ENCODE assay signal across 1 cellular context in genomic region chr6:155314092-155314772, GRCh38.
TF ChIP-seq lines count a peak whose summit lies in the region.

Gene TFB1M, minus strand, starts transcription at chr6:155314484. Its CDS starts 56 bp downstream, at chr6:155314428.

TF ChIP-seq in K562, 482 proteins besides CTCF, POLR2A, EP300 and RAD21 (continued from another document and continues in another):
- TF ChIP-seq ZNF311 (CRISPR knock-in tag; IDR thresholded peaks at IDR 0.05) (no peak), DIDO1 (tag; IDR thresholded peaks at IDR 0.05; ENCODE audit: low read depth) (peak; percentile 46; the same call in 1 of the 2 replicates), FOXA3 (CRISPR knock-in tag; conservative IDR thresholded peaks at IDR 0.05 in 1 of 2, IDR thresholded peaks at IDR 0.05 in 1 of 2) (0 out of 4 replicates have a peak, but pooled peaks of 1 of the 2 experiments have one; percentile 30), TEAD2 (tag; IDR thresholded peaks at IDR 0.05) (no peak), KDM4B (IDR thresholded peaks at IDR 0.05; ENCODE audit: borderline replicate concordance in 2 of 2, low read depth in 1 of 2) (no peak), ZNF174 (CRISPR knock-in tag; IDR thresholded peaks at IDR 0.05) (no peak), ZFX (CRISPR knock-in tag; IDR thresholded peaks at IDR 0.05) (no peak), KAT7 (CRISPR knock-in tag; IDR thresholded peaks at IDR 0.05; ENCODE audit: borderline replicate concordance) (0 out of 2 replicates have a peak, but pooled peaks have one; percentile 23), ZNF644 (tag; IDR thresholded peaks at IDR 0.05; ENCODE audit: low read depth) (no peak), GATAD2B (IDR thresholded peaks at IDR 0.05; ENCODE audit: borderline replicate concordance) (no peak), ZSCAN32 (CRISPR knock-in tag; IDR thresholded peaks at IDR 0.05) (no peak), CXXC5 (CRISPR knock-in tag; IDR thresholded peaks at IDR 0.05) (peak; percentile 54), ZSCAN29 (IDR thresholded peaks at IDR 0.05) (peak; percentile 90), ZNF354B (CRISPR knock-in tag; IDR thresholded peaks at IDR 0.05) (no peak), OTX1 (CRISPR knock-in tag; IDR thresholded peaks at IDR 0.05) (no peak), HIVEP1 (CRISPR knock-in tag; IDR thresholded peaks at IDR 0.05) (no peak), RBM34 (IDR thresholded peaks at IDR 0.05; ENCODE audit: borderline replicate concordance, insufficient read depth, low read length) (no peak), ZNF232 (CRISPR knock-in tag; IDR thresholded peaks at IDR 0.05) (peak; percentile 59; the same call in 1 of the 2 replicates), E2F1 (CRISPR knock-in tag; IDR thresholded peaks at IDR 0.05) (0 out of 2 replicates have a peak, but pooled peaks have one; percentile 45), ZNF212 (CRISPR knock-in tag; IDR thresholded peaks at IDR 0.05) (no peak), UBTF (IDR thresholded peaks at IDR 0.05; ENCODE audit: borderline replicate concordance in 1 of 2, low read depth in 2 of 2, low read length in 2 of 2) (peak in 1 of 2 experiments; percentile 90; a peak in 3 of 4 replicates), BRD9 (IDR thresholded peaks at IDR 0.05; ENCODE audit: low read depth, partially characterized antibody) (no peak), BRF2 (IDR thresholded peaks at IDR 0.05; ENCODE audit: borderline replicate concordance, insufficient read depth, insufficient read length) (no peak), RBM15 (IDR thresholded peaks at IDR 0.05; ENCODE audit: insufficient read depth, low read length) (no peak), BMI1 (IDR thresholded peaks at IDR 0.05; ENCODE audit: low read length) (no peak), CBFA2T3 (IDR thresholded peaks at IDR 0.05) (no peak), ZNF79 (CRISPR knock-in tag; IDR thresholded peaks at IDR 0.05; ENCODE audit: low read depth) (no peak), GABPA (tag; conservative IDR thresholded peaks at IDR 0.05; ENCODE audit: low read depth) (peak; percentile 95), CHD1 (IDR thresholded peaks at IDR 0.05; ENCODE audit: low read length) (no peak), RFX7 (CRISPR knock-in tag; IDR thresholded peaks at IDR 0.05) (no peak), RUNX1 (IDR thresholded peaks at IDR 0.05; ENCODE audit: low read depth) (no peak), ASH1L (IDR thresholded peaks at IDR 0.05; ENCODE audit: borderline replicate concordance, low read depth, partially characterized antibody) (no peak), NR1H2 (CRISPR knock-in tag; IDR thresholded peaks at IDR 0.05) (no peak), ZFPM2 (CRISPR knock-in tag; IDR thresholded peaks at IDR 0.05) (no peak), ZNF253 (CRISPR knock-in tag; conservative IDR thresholded peaks at IDR 0.05) (no peak), PRMT5 (CRISPR knock-in tag; IDR thresholded peaks at IDR 0.05) (no peak), RHOXF2B (CRISPR knock-in tag; conservative IDR thresholded peaks at IDR 0.05) (no peak), CREBBP (IDR thresholded peaks at IDR 0.05; ENCODE audit: low read depth, low read length) (no peak), ZKSCAN1 (IDR thresholded peaks at IDR 0.05; ENCODE audit: low read depth, low read length) (peak; percentile 16; the same call in 1 of the 2 replicates), ATF7 (IDR thresholded peaks at IDR 0.05) (peak; percentile 76)
- TF ChIP-seq, protein P1, sequence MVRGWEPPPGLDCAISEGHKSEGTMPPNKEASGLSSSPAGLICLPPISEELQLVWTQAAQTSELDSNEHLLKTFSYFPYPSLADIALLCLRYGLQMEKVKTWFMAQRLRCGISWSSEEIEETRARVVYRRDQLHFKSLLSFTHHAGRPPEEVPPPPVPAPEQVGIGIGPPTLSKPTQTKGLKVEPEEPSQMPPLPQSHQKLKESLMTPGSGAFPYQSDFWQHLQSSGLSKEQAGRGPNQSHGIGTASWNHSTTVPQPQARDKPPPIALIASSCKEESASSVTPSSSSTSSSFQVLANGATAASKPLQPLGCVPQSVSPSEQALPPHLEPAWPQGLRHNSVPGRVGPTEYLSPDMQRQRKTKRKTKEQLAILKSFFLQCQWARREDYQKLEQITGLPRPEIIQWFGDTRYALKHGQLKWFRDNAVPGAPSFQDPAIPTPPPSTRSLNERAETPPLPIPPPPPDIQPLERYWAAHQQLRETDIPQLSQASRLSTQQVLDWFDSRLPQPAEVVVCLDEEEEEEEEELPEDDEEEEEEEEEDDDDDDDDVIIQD (CRISPR knock-in tag; IDR thresholded peaks at IDR 0.05) = no peak
- TF ChIP-seq, protein P2, sequence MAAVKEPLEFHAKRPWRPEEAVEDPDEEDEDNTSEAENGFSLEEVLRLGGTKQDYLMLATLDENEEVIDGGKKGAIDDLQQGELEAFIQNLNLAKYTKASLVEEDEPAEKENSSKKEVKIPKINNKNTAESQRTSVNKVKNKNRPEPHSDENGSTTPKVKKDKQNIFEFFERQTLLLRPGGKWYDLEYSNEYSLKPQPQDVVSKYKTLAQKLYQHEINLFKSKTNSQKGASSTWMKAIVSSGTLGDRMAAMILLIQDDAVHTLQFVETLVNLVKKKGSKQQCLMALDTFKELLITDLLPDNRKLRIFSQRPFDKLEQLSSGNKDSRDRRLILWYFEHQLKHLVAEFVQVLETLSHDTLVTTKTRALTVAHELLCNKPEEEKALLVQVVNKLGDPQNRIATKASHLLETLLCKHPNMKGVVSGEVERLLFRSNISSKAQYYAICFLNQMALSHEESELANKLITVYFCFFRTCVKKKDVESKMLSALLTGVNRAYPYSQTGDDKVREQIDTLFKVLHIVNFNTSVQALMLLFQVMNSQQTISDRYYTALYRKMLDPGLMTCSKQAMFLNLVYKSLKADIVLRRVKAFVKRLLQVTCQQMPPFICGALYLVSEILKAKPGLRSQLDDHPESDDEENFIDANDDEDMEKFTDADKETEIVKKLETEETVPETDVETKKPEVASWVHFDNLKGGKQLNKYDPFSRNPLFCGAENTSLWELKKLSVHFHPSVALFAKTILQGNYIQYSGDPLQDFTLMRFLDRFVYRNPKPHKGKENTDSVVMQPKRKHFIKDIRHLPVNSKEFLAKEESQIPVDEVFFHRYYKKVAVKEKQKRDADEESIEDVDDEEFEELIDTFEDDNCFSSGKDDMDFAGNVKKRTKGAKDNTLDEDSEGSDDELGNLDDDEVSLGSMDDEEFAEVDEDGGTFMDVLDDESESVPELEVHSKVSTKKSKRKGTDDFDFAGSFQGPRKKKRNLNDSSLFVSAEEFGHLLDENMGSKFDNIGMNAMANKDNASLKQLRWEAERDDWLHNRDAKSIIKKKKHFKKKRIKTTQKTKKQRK (IDR thresholded peaks at IDR 0.05; ENCODE audit: borderline replicate concordance, low read depth, low read length) = no peak
- TF ChIP-seq, protein P3, sequence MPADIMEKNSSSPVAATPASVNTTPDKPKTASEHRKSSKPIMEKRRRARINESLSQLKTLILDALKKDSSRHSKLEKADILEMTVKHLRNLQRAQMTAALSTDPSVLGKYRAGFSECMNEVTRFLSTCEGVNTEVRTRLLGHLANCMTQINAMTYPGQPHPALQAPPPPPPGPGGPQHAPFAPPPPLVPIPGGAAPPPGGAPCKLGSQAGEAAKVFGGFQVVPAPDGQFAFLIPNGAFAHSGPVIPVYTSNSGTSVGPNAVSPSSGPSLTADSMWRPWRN (IDR thresholded peaks at IDR 0.05; ENCODE audit: low read depth) = peak; percentile 14; the same call in 1 of the 2 replicates
- TF ChIP-seq, protein P4, sequence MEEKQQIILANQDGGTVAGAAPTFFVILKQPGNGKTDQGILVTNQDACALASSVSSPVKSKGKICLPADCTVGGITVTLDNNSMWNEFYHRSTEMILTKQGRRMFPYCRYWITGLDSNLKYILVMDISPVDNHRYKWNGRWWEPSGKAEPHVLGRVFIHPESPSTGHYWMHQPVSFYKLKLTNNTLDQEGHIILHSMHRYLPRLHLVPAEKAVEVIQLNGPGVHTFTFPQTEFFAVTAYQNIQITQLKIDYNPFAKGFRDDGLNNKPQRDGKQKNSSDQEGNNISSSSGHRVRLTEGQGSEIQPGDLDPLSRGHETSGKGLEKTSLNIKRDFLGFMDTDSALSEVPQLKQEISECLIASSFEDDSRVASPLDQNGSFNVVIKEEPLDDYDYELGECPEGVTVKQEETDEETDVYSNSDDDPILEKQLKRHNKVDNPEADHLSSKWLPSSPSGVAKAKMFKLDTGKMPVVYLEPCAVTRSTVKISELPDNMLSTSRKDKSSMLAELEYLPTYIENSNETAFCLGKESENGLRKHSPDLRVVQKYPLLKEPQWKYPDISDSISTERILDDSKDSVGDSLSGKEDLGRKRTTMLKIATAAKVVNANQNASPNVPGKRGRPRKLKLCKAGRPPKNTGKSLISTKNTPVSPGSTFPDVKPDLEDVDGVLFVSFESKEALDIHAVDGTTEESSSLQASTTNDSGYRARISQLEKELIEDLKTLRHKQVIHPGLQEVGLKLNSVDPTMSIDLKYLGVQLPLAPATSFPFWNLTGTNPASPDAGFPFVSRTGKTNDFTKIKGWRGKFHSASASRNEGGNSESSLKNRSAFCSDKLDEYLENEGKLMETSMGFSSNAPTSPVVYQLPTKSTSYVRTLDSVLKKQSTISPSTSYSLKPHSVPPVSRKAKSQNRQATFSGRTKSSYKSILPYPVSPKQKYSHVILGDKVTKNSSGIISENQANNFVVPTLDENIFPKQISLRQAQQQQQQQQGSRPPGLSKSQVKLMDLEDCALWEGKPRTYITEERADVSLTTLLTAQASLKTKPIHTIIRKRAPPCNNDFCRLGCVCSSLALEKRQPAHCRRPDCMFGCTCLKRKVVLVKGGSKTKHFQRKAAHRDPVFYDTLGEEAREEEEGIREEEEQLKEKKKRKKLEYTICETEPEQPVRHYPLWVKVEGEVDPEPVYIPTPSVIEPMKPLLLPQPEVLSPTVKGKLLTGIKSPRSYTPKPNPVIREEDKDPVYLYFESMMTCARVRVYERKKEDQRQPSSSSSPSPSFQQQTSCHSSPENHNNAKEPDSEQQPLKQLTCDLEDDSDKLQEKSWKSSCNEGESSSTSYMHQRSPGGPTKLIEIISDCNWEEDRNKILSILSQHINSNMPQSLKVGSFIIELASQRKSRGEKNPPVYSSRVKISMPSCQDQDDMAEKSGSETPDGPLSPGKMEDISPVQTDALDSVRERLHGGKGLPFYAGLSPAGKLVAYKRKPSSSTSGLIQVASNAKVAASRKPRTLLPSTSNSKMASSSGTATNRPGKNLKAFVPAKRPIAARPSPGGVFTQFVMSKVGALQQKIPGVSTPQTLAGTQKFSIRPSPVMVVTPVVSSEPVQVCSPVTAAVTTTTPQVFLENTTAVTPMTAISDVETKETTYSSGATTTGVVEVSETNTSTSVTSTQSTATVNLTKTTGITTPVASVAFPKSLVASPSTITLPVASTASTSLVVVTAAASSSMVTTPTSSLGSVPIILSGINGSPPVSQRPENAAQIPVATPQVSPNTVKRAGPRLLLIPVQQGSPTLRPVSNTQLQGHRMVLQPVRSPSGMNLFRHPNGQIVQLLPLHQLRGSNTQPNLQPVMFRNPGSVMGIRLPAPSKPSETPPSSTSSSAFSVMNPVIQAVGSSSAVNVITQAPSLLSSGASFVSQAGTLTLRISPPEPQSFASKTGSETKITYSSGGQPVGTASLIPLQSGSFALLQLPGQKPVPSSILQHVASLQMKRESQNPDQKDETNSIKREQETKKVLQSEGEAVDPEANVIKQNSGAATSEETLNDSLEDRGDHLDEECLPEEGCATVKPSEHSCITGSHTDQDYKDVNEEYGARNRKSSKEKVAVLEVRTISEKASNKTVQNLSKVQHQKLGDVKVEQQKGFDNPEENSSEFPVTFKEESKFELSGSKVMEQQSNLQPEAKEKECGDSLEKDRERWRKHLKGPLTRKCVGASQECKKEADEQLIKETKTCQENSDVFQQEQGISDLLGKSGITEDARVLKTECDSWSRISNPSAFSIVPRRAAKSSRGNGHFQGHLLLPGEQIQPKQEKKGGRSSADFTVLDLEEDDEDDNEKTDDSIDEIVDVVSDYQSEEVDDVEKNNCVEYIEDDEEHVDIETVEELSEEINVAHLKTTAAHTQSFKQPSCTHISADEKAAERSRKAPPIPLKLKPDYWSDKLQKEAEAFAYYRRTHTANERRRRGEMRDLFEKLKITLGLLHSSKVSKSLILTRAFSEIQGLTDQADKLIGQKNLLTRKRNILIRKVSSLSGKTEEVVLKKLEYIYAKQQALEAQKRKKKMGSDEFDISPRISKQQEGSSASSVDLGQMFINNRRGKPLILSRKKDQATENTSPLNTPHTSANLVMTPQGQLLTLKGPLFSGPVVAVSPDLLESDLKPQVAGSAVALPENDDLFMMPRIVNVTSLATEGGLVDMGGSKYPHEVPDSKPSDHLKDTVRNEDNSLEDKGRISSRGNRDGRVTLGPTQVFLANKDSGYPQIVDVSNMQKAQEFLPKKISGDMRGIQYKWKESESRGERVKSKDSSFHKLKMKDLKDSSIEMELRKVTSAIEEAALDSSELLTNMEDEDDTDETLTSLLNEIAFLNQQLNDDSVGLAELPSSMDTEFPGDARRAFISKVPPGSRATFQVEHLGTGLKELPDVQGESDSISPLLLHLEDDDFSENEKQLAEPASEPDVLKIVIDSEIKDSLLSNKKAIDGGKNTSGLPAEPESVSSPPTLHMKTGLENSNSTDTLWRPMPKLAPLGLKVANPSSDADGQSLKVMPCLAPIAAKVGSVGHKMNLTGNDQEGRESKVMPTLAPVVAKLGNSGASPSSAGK (IDR thresholded peaks at IDR 0.05) = peak; percentile 39; the same call in 1 of the 2 replicates
